In the genomic region with DNA sequence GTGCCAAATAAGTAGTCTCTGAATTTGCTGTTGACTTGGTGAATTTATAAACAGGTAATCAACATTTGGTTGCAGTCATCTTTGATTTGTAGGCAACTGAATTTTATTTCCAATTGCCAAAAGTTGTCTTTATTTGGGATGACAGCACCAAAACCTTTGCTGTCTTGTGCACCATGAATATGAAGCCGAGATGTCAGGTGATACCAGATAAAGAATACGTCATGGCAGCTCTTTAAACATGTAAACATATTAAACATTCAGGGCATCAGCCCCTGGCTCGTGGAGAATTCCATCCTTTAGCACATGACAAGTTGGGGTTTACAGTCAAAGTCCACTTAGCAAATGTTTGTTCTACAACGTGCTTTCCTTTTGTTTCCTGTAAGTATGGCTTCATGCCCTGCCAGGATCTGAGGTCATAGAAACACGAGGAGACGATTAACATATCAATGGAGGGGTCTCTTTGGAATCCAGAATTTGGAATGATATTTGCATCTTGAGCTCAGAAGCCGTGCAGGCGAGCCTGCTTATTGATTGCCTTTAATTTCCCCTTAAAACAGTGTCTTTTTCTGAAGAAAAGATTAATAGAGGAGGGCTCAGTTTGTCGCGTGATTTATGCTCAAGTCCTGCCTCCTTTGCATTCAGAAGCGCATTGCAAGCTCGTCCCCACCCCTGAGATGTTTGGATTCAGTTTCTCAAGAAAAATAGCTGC, we compare ENCODE assay signal across 1 cellular context.
TF ChIP-seq lines count a peak whose summit lies in the region.

No MANE protein-coding gene starts in this region.

TF ChIP-seq in GM12878, 131 proteins besides CTCF, POLR2A, EP300 and RAD21:
- TF ChIP-seq NFXL1 (IDR thresholded peaks at IDR 0.05; ENCODE audit: borderline replicate concordance) (peak; percentile 17; the same call in 1 of the 2 replicates), ETV6 (conservative IDR thresholded peaks at IDR 0.05 in 1 of 2, IDR thresholded peaks at IDR 0.05 in 1 of 2; ENCODE audit: borderline replicate concordance in 1 of 2, low read depth in 1 of 2) (peak in 1 of 2 experiments; percentile 45; a peak in 2 of 4 replicates), GABPA (IDR thresholded peaks at IDR 0.05; ENCODE audit: low read depth) (no peak)
- TF ChIP-seq, protein P1, sequence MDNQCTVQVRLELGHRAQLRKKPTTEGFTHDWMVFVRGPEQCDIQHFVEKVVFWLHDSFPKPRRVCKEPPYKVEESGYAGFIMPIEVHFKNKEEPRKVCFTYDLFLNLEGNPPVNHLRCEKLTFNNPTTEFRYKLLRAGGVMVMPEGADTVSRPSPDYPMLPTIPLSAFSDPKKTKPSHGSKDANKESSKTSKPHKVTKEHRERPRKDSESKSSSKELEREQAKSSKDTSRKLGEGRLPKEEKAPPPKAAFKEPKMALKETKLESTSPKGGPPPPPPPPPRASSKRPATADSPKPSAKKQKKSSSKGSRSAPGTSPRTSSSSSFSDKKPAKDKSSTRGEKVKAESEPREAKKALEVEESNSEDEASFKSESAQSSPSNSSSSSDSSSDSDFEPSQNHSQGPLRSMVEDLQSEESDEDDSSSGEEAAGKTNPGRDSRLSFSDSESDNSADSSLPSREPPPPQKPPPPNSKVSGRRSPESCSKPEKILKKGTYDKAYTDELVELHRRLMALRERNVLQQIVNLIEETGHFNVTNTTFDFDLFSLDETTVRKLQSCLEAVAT (IDR thresholded peaks at IDR 0.05) = no peak
